10 cellular contexts compared by ENCODE assay signal in the genomic region with DNA sequence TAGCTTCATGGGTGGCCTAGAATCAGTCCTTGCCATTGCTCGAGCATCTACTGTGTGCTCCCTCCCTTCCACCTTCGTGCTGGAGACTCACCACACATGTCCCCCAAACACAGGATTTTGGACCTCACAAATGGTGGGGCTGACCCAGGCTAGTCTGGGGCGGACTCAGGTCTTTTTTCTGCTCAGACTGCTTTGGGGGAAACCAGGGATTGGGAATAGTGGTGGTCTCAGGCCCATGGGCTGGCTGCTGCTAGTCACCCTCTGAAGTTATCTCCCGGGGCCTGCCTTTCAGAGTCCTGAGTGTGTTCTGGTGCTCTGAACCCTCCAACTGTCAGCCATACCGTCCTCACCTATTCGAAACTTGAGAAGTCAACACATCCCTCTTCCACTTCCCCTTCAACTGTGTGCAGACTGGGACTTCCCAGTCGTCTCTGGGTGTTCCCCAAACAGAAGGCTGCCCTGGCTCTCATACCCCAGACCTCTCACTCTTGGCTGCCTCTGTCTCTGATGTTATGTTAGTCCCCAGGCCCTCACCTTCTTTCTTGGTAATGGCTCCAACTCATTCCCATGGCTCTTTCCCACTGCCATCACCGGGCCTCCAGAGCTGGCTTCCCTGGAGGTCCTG. TPM values are rescaled to one million over a fixed set of nuclear protein-coding genes. Genes with fewer than 3 reads are reported as not detected.
DNase-seq lines count a peak whose midpoint lies in the region; ATAC-seq, FAIRE-seq and TF ChIP-seq lines count a peak whose summit lies in the region.
"Had no signal": no experiment of that assay in that cellular context is flagged by ENCODE, and none has a peak within 500 bp of the region (broad histone marks: within the 10 kb centered on the region; RNA-seq: fewer than 3 reads in every experiment).

No MANE protein-coding gene starts in this region.

- H4K20me1 ChIP-seq in HepG2 (ENCODE audit: insufficient read depth, low read length): no peaks in the 10 kb centered on the region

- no peak for FAIRE-seq in HepG2 (lab: Jason Lieb, UNC)
- FAIRE-seq: astrocyte had no signal

- BruUV-seq in HepG2 (replicated peaks; lab: Mats Ljungman, UMichigan): no TSS peak

- H2AFZ ChIP-seq in HepG2 (ENCODE audit: low read length): no peak overlapping the region

- peak; percentile 57 to 84 (median 68) for ATAC-seq in right lobe of liver
- no peak for ATAC-seq in HepG2
- ATAC-seq in HG02970 (IDR thresholded peaks at IDR 0.05; ENCODE audit: low FRiP score, unreplicated experiment): peak; percentile 79
- ATAC-seq in psoas muscle: no peak

- H3K27ac ChIP-seq in right lobe of liver (no peak overlapping the region), HepG2 (ENCODE audit: extremely low read length, insufficient read depth, low read length) (no peak overlapping the region), Peyer's patch (peak overlapping the region in 1 of 4 donors; percentile 40), psoas muscle (no peak overlapping the region)

- intact Hi-C loops in right lobe of liver (cut with DNase I) (no loop called here), HepG2 (cut with micrococcal nuclease; ENCODE audit: unreplicated experiment) (no loop called here), psoas muscle (cut with DNase I) (no loop called here)

- WGBS in right lobe of liver (ENCODE audit: insufficient coverage, low coverage, low lambda C conversion rate, missing lambda C conversion rate): 65% methylated on average over 4 of the region's 8 CpGs
- 85% methylated on average over 6 of the region's 8 CpGs for WGBS in HepG2 (ENCODE audit: low lambda C conversion rate)
- 79 to 83% (median 82%) methylated on average over 8 of the region's 8 CpGs for WGBS in psoas muscle, 3 donors

- H3K4me3 ChIP-seq in right lobe of liver: no peak overlapping the region
- H3K4me3 ChIP-seq in HepG2 (replicated peaks in 1 of 3; ENCODE audit: insufficient read depth in 1 of 3, low read depth in 2 of 3, low read length in 3 of 3): no peak overlapping the region
- no peak overlapping the region for H3K4me3 ChIP-seq in Peyer's patch
- H3K4me3 ChIP-seq in psoas muscle: no peak overlapping the region

- H3K4me2 ChIP-seq in HepG2 (ENCODE audit: low read depth, low read length): no peak overlapping the region

- TF ChIP-seq RAD21 in HepG2 (CRISPR knock-in tag; IDR thresholded peaks at IDR 0.05): no peak

- H3K4me1 ChIP-seq in right lobe of liver (no peaks in the 10 kb centered on the region), HepG2 (ENCODE audit: insufficient read depth, low read length) (peaks cover 63% of the 10 kb centered on the region), Peyer's patch (peaks cover 0 to 6% (median 0%) of the 10 kb centered on the region in 4 donors), psoas muscle (peaks cover 4% of the 10 kb centered on the region)

- TF ChIP-seq POLR2A in right lobe of liver (IDR thresholded peaks at IDR 0.05) (no peak), HepG2 (IDR thresholded peaks at IDR 0.05; ENCODE audit: insufficient read depth in 1 of 2, low read depth in 2 of 2, low read length in 2 of 2) (no peak), Peyer's patch (IDR thresholded peaks at IDR 0.05) (no peak)

- H3K36me3 ChIP-seq in right lobe of liver: no peaks in the 10 kb centered on the region
- no peaks in the 10 kb centered on the region for H3K36me3 ChIP-seq in HepG2 (replicated peaks in 1 of 2; ENCODE audit: control insufficient read depth in 1 of 2, insufficient read depth in 2 of 2, low read length in 2 of 2)
- no peaks in the 10 kb centered on the region for H3K36me3 ChIP-seq in Peyer's patch
- no peaks in the 10 kb centered on the region for H3K36me3 ChIP-seq in psoas muscle (ENCODE audit: insufficient read depth in 1 of 2, low read depth in 1 of 2)

- H3K9me3 ChIP-seq in right lobe of liver (no peaks in the 10 kb centered on the region), HepG2 (ENCODE audit: low read length) (no peaks in the 10 kb centered on the region), Peyer's patch (no peaks in the 10 kb centered on the region), psoas muscle (no peaks in the 10 kb centered on the region)

- no peak for TF ChIP-seq CTCF in right lobe of liver (IDR thresholded peaks at IDR 0.05)
- TF ChIP-seq CTCF in HepG2 (CRISPR knock-in tag; IDR thresholded peaks at IDR 0.05): no peak
- TF ChIP-seq CTCF in Peyer's patch (IDR thresholded peaks at IDR 0.05): no peak
- no peak for TF ChIP-seq CTCF in psoas muscle (IDR thresholded peaks at IDR 0.05)

- no peak for DNase-seq in right lobe of liver
- DNase-seq in HepG2 (ENCODE audit: low spot score): no peak
- DNase-seq in Peyer's patch: peak in 2 of 3 donors; percentile 59 to 69
- DNase-seq in effector CD8-positive, alpha-beta T cell (lab: John Stamatoyannopoulos, UW): no peak
- DNase-seq in DMS53 (lab: John Stamatoyannopoulos, UW): no peak
- no peak for DNase-seq in A172 (ENCODE audit: low spot score)
- no peak for DNase-seq in psoas muscle
- DNase-seq: stimulated activated CD4-positive, alpha-beta T cell treated with anti-CD3 and anti-CD28 coated beads, Interleukin-2, amount 100 ng/mL, for 48 hours had no signal

- CTCF ChIA-PET in HepG2 (lab: Yijun Ruan, JAX; ENCODE audit: low intra/inter-chr PET ratio, low total read pairs): no interaction called here

- in situ Hi-C loops in HepG2 (cut with HindIII; ENCODE audit: extremely low pct_ligation_motif_present, low pct_unique_long_range_greater_than_20kb): no loop called here

- TF ChIP-seq EP300 in HepG2 (IDR thresholded peaks at IDR 0.05; ENCODE audit: low read depth in 2 of 2, low read length in 2 of 2) (no peak), HepG2 (CRISPR knock-in tag; IDR thresholded peaks at IDR 0.05; ENCODE audit: borderline replicate concordance) (no peak)

- H3K9ac ChIP-seq in HepG2 (ENCODE audit: insufficient read depth, low read depth, low read length): no peak overlapping the region

- no peaks in the 10 kb centered on the region for H3K27me3 ChIP-seq in right lobe of liver
- no peaks in the 10 kb centered on the region for H3K27me3 ChIP-seq in HepG2 (ENCODE audit: control insufficient read depth in 1 of 2, insufficient read depth in 2 of 2, low read length in 2 of 2)
- no peaks in the 10 kb centered on the region for H3K27me3 ChIP-seq in Peyer's patch
- no peaks in the 10 kb centered on the region for H3K27me3 ChIP-seq in psoas muscle (ENCODE audit: insufficient read depth in 3 of 3, low read length in 2 of 3)

- H3K79me2 ChIP-seq in HepG2 (ENCODE audit: insufficient read depth, low read length): no peaks in the 10 kb centered on the region

- POLR2A ChIA-PET in HepG2 (lab: Yijun Ruan, JAX): no interaction called here

TF ChIP-seq in HepG2, 621 proteins besides CTCF, POLR2A, EP300 and RAD21 (continues in another document):
- TF ChIP-seq IRF2 (CRISPR knock-in tag; IDR thresholded peaks at IDR 0.05) (no peak), KDM1A (CRISPR knock-in tag; IDR thresholded peaks at IDR 0.05) (no peak), ZNF230 (CRISPR knock-in tag; IDR thresholded peaks at IDR 0.05) (no peak), SALL1 (CRISPR knock-in tag; IDR thresholded peaks at IDR 0.05) (no peak), SATB2 (CRISPR knock-in tag; IDR thresholded peaks at IDR 0.05) (no peak), PHF20 (CRISPR knock-in tag; IDR thresholded peaks at IDR 0.05) (no peak), ZNF567 (CRISPR knock-in tag; IDR thresholded peaks at IDR 0.05; ENCODE audit: borderline replicate concordance) (no peak), HNF4G (IDR thresholded peaks at IDR 0.05; ENCODE audit: borderline replicate concordance, low read depth, low read length) (no peak), HNF4G (CRISPR knock-in tag; IDR thresholded peaks at IDR 0.05; ENCODE audit: borderline replicate concordance, low read depth) (no peak), RFX5 (IDR thresholded peaks at IDR 0.05; ENCODE audit: low read depth, low read length) (no peak), SRY (CRISPR knock-in tag; IDR thresholded peaks at IDR 0.05) (no peak), ZFX (CRISPR knock-in tag; IDR thresholded peaks at IDR 0.05; ENCODE audit: low read depth) (no peak)

RNA-seq across cellular contexts. Expression of gene PPCDC, which starts 46.0 kb away (rescaled TPM):
- total RNA-seq in right lobe of liver (10 to 100 TPM in 2 of 6 experiments, 1 to 10 TPM in 4; 5.9 to 21.5 (median 8.3) TPM), HepG2 (2016; rRNA removed; fragmentation: Illumina TruSeq; extraction: Trizol) (9.9 and 12.3 TPM in 2 replicates), Peyer's patch (10 to 100 TPM in 3 of 4 donors, 1 to 10 TPM in 1; 8.4 to 63.5 (median 20.5) TPM), psoas muscle (10 to 100 TPM in 1 of 4 donors, 1 to 10 TPM in 3; 2.4 to 11.7 (median 4.9) TPM)
- 4.1 and 6.1 TPM in 2 replicates for total RNA-seq in HepG2 (2016; cell fraction: cytosol; rRNA removed; fragmentation: Illumina TruSeq; extraction: Trizol; ENCODE audit: low read depth)
- 12.0 and 13.0 TPM in 2 replicates for total RNA-seq in HepG2 (2016; cell fraction: insoluble cytoplasmic fraction; rRNA removed; fragmentation: Illumina TruSeq; extraction: Trizol)
- 8.6 and 11.2 TPM in 2 replicates for total RNA-seq in HepG2 (2016; cell fraction: membrane; rRNA removed; fragmentation: Illumina TruSeq; extraction: Trizol)
- total RNA-seq in HepG2 (2016; cell fraction: nucleus; rRNA removed; fragmentation: Illumina TruSeq; extraction: Trizol): 11.2 and 14.5 TPM in 2 replicates
- polyA plus RNA-seq in HepG2 (2011; rRNA removed) (12.8 and 13.9 TPM in 2 replicates), psoas muscle (10 to 100 TPM; 13.9 to 26.1 (median 24.3) TPM)
- 12.1 and 15.8 TPM in 2 replicates for polyA plus RNA-seq in HepG2 (2011; cell fraction: cytosol; rRNA removed)
- polyA plus RNA-seq in HepG2 (2011; cell fraction: nucleus; rRNA removed): 21.1 and 24.9 TPM in 2 replicates
- polyA plus RNA-seq in HepG2 (2012): 5.4 and 7.5 TPM in 2 replicates
- 5.6 and 6.3 TPM in 2 replicates for polyA plus RNA-seq in HepG2 (2016; cell fraction: cytosol; fragmentation: Illumina TruSeq; extraction: Trizol; ENCODE audit: low read depth)
- polyA plus RNA-seq in HepG2 (2016; cell fraction: insoluble cytoplasmic fraction; fragmentation: Illumina TruSeq; extraction: Trizol; ENCODE audit: low read depth): 12.3 and 13.4 TPM in 2 replicates
- 6.8 and 8.5 TPM in 2 replicates for polyA plus RNA-seq in HepG2 (2016; cell fraction: membrane; fragmentation: Illumina TruSeq; extraction: Trizol; ENCODE audit: low read depth)
- polyA plus RNA-seq in HepG2 (2016; cell fraction: nucleus; fragmentation: Illumina TruSeq; extraction: Trizol; ENCODE audit: insufficient read depth, low read depth): 17.5 and 18.7 TPM in 2 replicates
- polyA minus RNA-seq in HepG2 (2011; rRNA and poly(A)+ RNA removed; ENCODE audit: low replicate concordance): 42.6 and 47.0 TPM in 2 replicates
- 2.5 and 4.8 TPM in 2 replicates for polyA minus RNA-seq in HepG2 (2011; cell fraction: cytosol; rRNA and poly(A)+ RNA removed)
- polyA minus RNA-seq in HepG2 (2011; cell fraction: nucleus; rRNA and poly(A)+ RNA removed): 24.3 and 26.1 TPM in 2 replicates
- 16.1 and 19.1 TPM in 2 replicates for total RNA-seq in A172 (2014; rRNA removed; shearing (Covaris generic))

Comparison
In these comparisons a context has a peak if more than half of its experiments do, and no peak if none do; other contexts are left out.
1. ATAC-seq: peak in right lobe of liver (4 of 4) and HG02970 (single experiment); none in HepG2 (single experiment) and psoas muscle (0 of 4).
2. DNase-seq: peak in Peyer's patch (2 of 3); none in right lobe of liver (0 of 3), HepG2 (single experiment), effector CD8-positive, alpha-beta T cell (single experiment), DMS53 (single experiment), A172 (single experiment) and psoas muscle (0 of 2).